8 cellular contexts compared by ENCODE assay signal in the genomic region with DNA sequence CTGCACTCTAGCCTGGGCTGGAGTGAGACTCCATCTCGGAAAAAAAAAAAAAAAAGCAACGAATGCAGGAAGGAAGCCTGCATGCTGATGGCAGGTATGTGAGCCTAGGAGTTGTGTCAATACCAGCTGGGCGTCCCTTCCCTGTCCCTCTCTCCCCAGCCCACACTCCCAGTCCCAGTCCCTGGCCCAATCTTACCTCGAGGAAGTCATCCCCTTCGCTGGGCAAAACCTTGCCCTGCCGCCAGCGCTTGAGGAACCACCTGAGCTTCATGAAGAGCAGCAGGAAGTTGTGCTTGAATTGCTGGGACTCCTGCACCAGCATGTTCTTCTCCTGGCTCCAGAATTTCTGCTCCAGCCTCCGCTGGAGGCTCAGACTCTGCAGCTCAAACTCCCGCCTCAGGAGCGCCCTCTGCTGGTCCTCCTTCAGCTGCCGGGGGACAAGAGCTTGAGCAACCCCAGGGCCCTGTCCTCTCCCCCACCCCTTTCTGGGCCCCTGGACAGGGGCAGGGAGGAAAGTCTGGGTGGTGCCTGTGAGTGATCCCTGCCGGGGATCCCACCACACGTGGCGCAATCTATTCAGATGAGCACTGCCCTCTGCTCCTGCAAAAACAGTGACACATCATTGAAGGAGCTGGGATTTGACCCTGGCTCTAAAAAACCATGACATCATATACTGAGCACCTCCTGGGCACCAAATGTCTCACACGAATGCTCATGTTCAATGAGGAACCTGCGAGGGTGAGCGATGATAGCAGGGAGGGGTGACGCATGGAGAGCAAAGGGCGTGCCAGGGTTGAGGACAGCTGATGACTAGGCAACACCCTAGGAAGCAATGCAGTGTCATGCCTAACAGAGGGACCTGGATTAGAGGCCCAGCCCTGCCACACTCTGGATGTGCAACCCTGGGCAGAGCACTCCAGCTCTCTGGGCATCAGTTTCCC. TPM values are rescaled to one million over a fixed set of nuclear protein-coding genes. Genes with fewer than 3 reads are reported as not detected.
DNase-seq lines count a peak whose midpoint lies in the region; ATAC-seq and TF ChIP-seq lines count a peak whose summit lies in the region.

No MANE protein-coding gene starts in this region.

- ATAC-seq in HCT116, result peak; percentile 83
- peak; percentile 45 for ATAC-seq in left ventricle myocardium superior
- ATAC-seq in HG03520 (IDR thresholded peaks at IDR 0.05; ENCODE audit: unreplicated experiment), result no peak
- no peak for ATAC-seq in GM18517 (IDR thresholded peaks at IDR 0.05; ENCODE audit: unreplicated experiment)

- no peaks in the 10 kb centered on the region for H3K9me3 ChIP-seq in HCT116 (ENCODE audit: control insufficient read depth in 1 of 2, insufficient read depth in 1 of 2, low read depth in 1 of 2, low read length in 2 of 2)

- CTCF ChIA-PET in HCT116 (lab: Charles Lee), result interaction anchor here (0.6 to 1.9 kb wide), 22 partner anchors 9 to 196 kb away, joined by 3 to 14 read pairs (median 4); a partner anchor contains a TSS

- RAD21 ChIA-PET in HCT116 (lab: Charles Lee; ENCODE audit: low non-redundant PET in 1 of 2, low total read pairs in 2 of 2, uncharacterized antibody in 2 of 2, unreplicated experiment in 2 of 2), result interaction anchor here in 1 of 2 experiments (0.5 to 0.7 kb wide), 2 partner anchors 16 to 191 kb away, joined by 3 to 4 read pairs; no protein-coding TSS in a partner anchor

- H3K36me3 ChIP-seq in HCT116 (ENCODE audit: control insufficient read depth in 1 of 2, insufficient read depth in 2 of 2, low read length in 2 of 2), result peaks cover 10 to 20% of the 10 kb centered on the region in 2 experiments; a peak in 3 of 4 replicates

- H3K4me1 ChIP-seq in HCT116 (ENCODE audit: control insufficient read depth in 1 of 2, insufficient read depth in 2 of 2, low read length in 2 of 2), result peaks cover 0 to 9% of the 10 kb centered on the region in 2 experiments; a peak in 1 of 4 replicates

- intact Hi-C loops in HCT116 (cut with micrococcal nuclease) (loop anchor here (2.0 kb wide), 1 partner anchor 76 kb away; no protein-coding TSS in a partner anchor), left ventricle myocardium superior (cut with micrococcal nuclease) (no loop called here)

- no peak overlapping the region for H3K4me2 ChIP-seq in HCT116 (ENCODE audit: low read length)

- no peak overlapping the region for H2AFZ ChIP-seq in HCT116 (ENCODE audit: low read depth, low read length, poor library complexity, severe bottlenecking)

- POLR2A ChIA-PET in HCT116 (lab: Charles Lee), result interaction anchor here (0.8 to 1.0 kb wide), 2 partner anchors 16 to 27 kb away, joined by 3 to 4 read pairs; no protein-coding TSS in a partner anchor

- H3K27me3 ChIP-seq in HCT116 (ENCODE audit: insufficient read depth, low read length), result no peaks in the 10 kb centered on the region

- TF ChIP-seq RAD21 in HCT116 (IDR thresholded peaks at IDR 0.05; ENCODE audit: low read depth), result peak; percentile 52

- no peak for TF ChIP-seq POLR2A in HCT116 (IDR thresholded peaks at IDR 0.05; ENCODE audit: borderline replicate concordance, extremely low read depth, insufficient read depth, insufficient read length)

- H3K79me2 ChIP-seq in HCT116 (ENCODE audit: insufficient read depth, low read length), result no peaks in the 10 kb centered on the region

- TF ChIP-seq CTCF in AG09319 (IDR thresholded peaks at IDR 0.05; ENCODE audit: low read depth, low read length) (peak; percentile 66), HCT116 (IDR thresholded peaks at IDR 0.05 in 2 of 3, conservative IDR thresholded peaks at IDR 0.05 in 1 of 3; ENCODE audit: borderline replicate concordance in 1 of 3, insufficient read depth in 1 of 3, low read depth in 2 of 3, low read length in 2 of 3) (peak; percentile 38 to 97 (median 95); a peak in 5 of 6 replicates)

- H4K20me1 ChIP-seq in HCT116 (ENCODE audit: insufficient read depth), result no peaks in the 10 kb centered on the region

- H3K9ac ChIP-seq in HCT116 (ENCODE audit: low read length), result no peak overlapping the region

- no peak overlapping the region for H3K4me3 ChIP-seq in HCT116 (replicated peaks in 1 of 2; ENCODE audit: low read depth in 1 of 2, low read length in 2 of 2)

- no peak overlapping the region for H3K27ac ChIP-seq in HCT116 (ENCODE audit: low read depth, low read length)

- DNase-seq in AG09319 (ENCODE audit: extremely low read depth, low read depth) (no peak), HCT116 (ENCODE audit: low read depth, low spot score) (peak; percentile 42), SW480 (ENCODE audit: low spot score) (peak; percentile 56), left ventricle myocardium superior (peak; percentile 82)
- peak; percentile 47 for DNase-seq in activated naive CD8-positive, alpha-beta T cell treated with anti-CD3 and anti-CD28 coated beads, Interleukin-2, amount 50 U/mL, for 16 hours (ENCODE audit: low read depth, low spot score)
- DNase-seq in stimulated activated CD4-positive, alpha-beta T cell treated with anti-CD3 and anti-CD28 coated beads, Interleukin-12 subunit alpha, Interleukin-12 subunit beta, amount 100 ng/mL, for 4 hours, result peak; percentile 75

- no peaks in the 10 kb centered on the region for H3K9me2 ChIP-seq in HCT116 (ENCODE audit: insufficient read depth)

- no TSS peak for BruUV-seq in HCT116 (replicated peaks; lab: Mats Ljungman, UMichigan)

TF ChIP-seq in HCT116, 20 proteins besides CTCF, POLR2A, EP300 and RAD21:
- TF ChIP-seq, protein P1, sequence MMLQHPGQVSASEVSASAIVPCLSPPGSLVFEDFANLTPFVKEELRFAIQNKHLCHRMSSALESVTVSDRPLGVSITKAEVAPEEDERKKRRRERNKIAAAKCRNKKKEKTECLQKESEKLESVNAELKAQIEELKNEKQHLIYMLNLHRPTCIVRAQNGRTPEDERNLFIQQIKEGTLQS (IDR thresholded peaks at IDR 0.05), result no peak
- TF ChIP-seq CEBPB (IDR thresholded peaks at IDR 0.05; ENCODE audit: low read depth) (no peak), SRF (IDR thresholded peaks at IDR 0.05; ENCODE audit: low read depth) (no peak), SIN3A (IDR thresholded peaks at IDR 0.05; ENCODE audit: low read depth) (no peak), ZNF274 (IDR thresholded peaks at IDR 0.05; ENCODE audit: low read depth, low read length) (no peak), POLR2AphosphoS5 (IDR thresholded peaks at IDR 0.05; ENCODE audit: low read depth, low read length) (no peak), EZH2 (IDR thresholded peaks at IDR 0.05) (no peak)
- TF ChIP-seq, protein P2, sequence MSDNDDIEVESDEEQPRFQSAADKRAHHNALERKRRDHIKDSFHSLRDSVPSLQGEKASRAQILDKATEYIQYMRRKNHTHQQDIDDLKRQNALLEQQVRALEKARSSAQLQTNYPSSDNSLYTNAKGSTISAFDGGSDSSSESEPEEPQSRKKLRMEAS (IDR thresholded peaks at IDR 0.05), result no peak
TF ChIP-seq in HCT116: peak in this region for 0.

RNA-seq across cellular contexts. Expression of a gene that starts 35.0 kb away (rescaled TPM):
- 27.9 TPM for total RNA-seq in HCT116 (2021; ENCODE audit: unreplicated experiment)
- 13.2 and 16.9 TPM in 2 replicates for polyA plus RNA-seq in HCT116 (2012)
- total RNA-seq in left ventricle myocardium superior, result 4.5 TPM

Comparison
In these comparisons a context has a peak if more than half of its experiments do, and no peak if none do; other contexts are left out.
1. ATAC-seq: peak in HCT116 (single experiment) and left ventricle myocardium superior (single experiment); none in HG03520 (single experiment) and GM18517 (single experiment).